In the genomic region with DNA sequence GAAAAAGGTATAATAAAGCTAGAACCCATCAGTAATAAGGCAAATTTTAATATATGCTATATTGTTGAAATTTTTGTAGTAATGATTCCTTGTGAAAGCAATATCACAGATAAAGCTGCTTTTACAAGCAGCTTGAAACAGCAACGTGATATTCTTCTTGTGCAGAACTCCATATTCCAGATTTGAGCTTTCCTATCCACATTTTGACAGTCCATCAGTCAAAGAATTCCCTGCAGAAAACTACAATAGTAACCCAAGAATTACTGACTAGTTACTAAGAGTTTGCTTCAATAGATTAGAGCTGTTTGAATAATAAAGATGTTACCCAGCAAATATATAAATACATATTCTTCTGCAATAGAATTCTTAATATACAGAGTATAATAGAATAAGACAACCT, we compare ENCODE assay signal across 1 cellular context.
"Had no signal": no experiment of that assay in that cellular context is flagged by ENCODE, and none has a peak within 500 bp of the region (broad histone marks: within the 10 kb centered on the region; RNA-seq: fewer than 3 reads in every experiment).

No MANE protein-coding gene starts in this region.

- H3K9me3 ChIP-seq: MG63 had no signal

- H3K36me3 ChIP-seq: MG63 had no signal

- H3K4me3 ChIP-seq: MG63 had no signal

- H3K27me3 ChIP-seq: MG63 had no signal
